9 cellular contexts compared by ENCODE assay signal in the genomic region with DNA sequence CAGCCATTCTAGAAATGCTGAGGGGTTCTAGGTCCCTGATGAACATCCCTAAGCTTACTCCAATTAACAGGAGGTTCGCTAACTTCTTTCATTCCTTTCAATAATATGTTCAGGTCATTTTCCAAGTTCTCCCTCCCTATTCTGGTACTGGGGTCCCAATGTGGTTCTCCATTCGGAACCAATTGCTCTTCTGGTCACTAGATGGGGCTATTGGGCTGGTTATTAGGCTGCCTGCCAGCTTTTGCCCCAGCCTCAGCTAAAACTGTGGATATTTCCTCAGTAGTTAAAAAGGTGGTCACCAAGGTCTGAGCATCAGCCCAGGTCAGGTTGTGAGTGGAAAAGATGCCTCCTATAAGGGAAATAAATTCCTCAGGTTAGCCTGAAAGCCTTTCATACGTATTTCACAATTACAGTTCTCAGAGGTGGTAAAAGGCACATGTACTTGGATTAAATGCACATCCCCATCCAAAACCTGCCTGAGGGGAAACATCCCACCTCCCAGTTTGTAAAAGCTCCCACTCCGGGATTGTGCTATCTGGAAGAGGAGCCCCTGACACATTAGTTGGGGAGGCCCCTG.
DNase-seq lines count a peak whose midpoint lies in the region; ATAC-seq and TF ChIP-seq lines count a peak whose summit lies in the region.
"Had no signal": no experiment of that assay in that cellular context is flagged by ENCODE, and none has a peak within 500 bp of the region (broad histone marks: within the 10 kb centered on the region; RNA-seq: fewer than 3 reads in every experiment).

No MANE protein-coding gene starts in this region.

- intact Hi-C loops in sigmoid colon (cut with DNase I), result no loop called here

- no peak overlapping the region for H3K9ac ChIP-seq in DND-41 (ENCODE audit: low read depth, low read length)

- H3K27ac ChIP-seq in DND-41 (ENCODE audit: low read length), result no peak overlapping the region
- H3K27ac ChIP-seq in sigmoid colon, result no peak overlapping the region
- H3K27ac ChIP-seq: neutrophil had no signal

- TF ChIP-seq EP300 in sigmoid colon (IDR thresholded peaks at IDR 0.05), result no peak

- no peaks in the 10 kb centered on the region for H4K20me1 ChIP-seq in DND-41 (ENCODE audit: insufficient read depth, low read length)

- H3K79me2 ChIP-seq in DND-41 (ENCODE audit: insufficient read depth, low read length), result no peaks in the 10 kb centered on the region

- no peaks in the 10 kb centered on the region for H3K9me3 ChIP-seq in DND-41 (ENCODE audit: insufficient read depth, low read length, severe bottlenecking)
- no peaks in the 10 kb centered on the region for H3K9me3 ChIP-seq in sigmoid colon
- H3K9me3 ChIP-seq: neutrophil had no signal

- H3K4me2 ChIP-seq in DND-41 (ENCODE audit: insufficient read depth, low read length), result no peak overlapping the region

- ATAC-seq in DND-41 (ENCODE audit: insufficient read depth, low read depth) (peak; percentile 62; the same call in 1 of the 3 replicates), GM19351 (IDR thresholded peaks at IDR 0.05; ENCODE audit: unreplicated experiment) (peak; percentile 66)

- H3K27me3 ChIP-seq in DND-41 (ENCODE audit: insufficient read depth, low read length, poor library complexity) (no peaks in the 10 kb centered on the region), sigmoid colon (no peaks in the 10 kb centered on the region)
- H3K27me3 ChIP-seq: neutrophil had no signal

- TF ChIP-seq CTCF in DND-41 (IDR thresholded peaks at IDR 0.05; ENCODE audit: borderline replicate concordance, extremely low read depth, low read length, poor library complexity, severe bottlenecking) (peak; percentile 77), WI38 (IDR thresholded peaks at IDR 0.05; ENCODE audit: low read depth, low read length) (peak; percentile 56), sigmoid colon (IDR thresholded peaks at IDR 0.05) (peak in 2 of 4 experiments; percentile 12 to 52)

- H3K36me3 ChIP-seq in DND-41 (ENCODE audit: insufficient read depth, low read length), result no peaks in the 10 kb centered on the region
- H3K36me3 ChIP-seq in sigmoid colon, result no peaks in the 10 kb centered on the region
- H3K36me3 ChIP-seq: neutrophil had no signal

- H3K4me1 ChIP-seq in DND-41 (ENCODE audit: insufficient read depth, low read length), result no peaks in the 10 kb centered on the region
- no peaks in the 10 kb centered on the region for H3K4me1 ChIP-seq in sigmoid colon

- 31 to 35% methylated on average over 4 of the region's 4 CpGs for WGBS in sigmoid colon, 2 donors

- DNase-seq in DND-41, result peak; percentile 24
- DNase-seq in HK-2 (ENCODE audit: unreplicated experiment), result peak; percentile 10
- peak; percentile 39 for DNase-seq in iris pigment epithelial cell (ENCODE audit: low read depth)
- DNase-seq in CD1c-positive myeloid dendritic cell (ENCODE audit: extremely low spot score), result no peak
- DNase-seq in activated naive CD4-positive, alpha-beta T cell treated with anti-CD3 and anti-CD28 coated beads, Interleukin-2, amount 50 U/mL, for 16 hours, result no peak
- DNase-seq in sigmoid colon, result no peak

- TF ChIP-seq POLR2A in sigmoid colon (IDR thresholded peaks at IDR 0.05), result no peak

- no peak overlapping the region for H2AFZ ChIP-seq in DND-41 (ENCODE audit: low read depth, low read length)

- H3K4me3 ChIP-seq in DND-41 (ENCODE audit: low read depth in 1 of 2, low read length in 2 of 2) (no peak overlapping the region), WI38 (ENCODE audit: low read depth, low read length) (no peak overlapping the region), sigmoid colon (no peak overlapping the region)

Comparison
In these comparisons a context has a peak if more than half of its experiments do, and no peak if none do; other contexts are left out.
1. DNase-seq: peak in DND-41 (single experiment), HK-2 (single experiment) and iris pigment epithelial cell (single experiment); none in CD1c-positive myeloid dendritic cell (single experiment), activated naive CD4-positive, alpha-beta T cell treated with anti-CD3 and anti-CD28 coated beads, Interleukin-2, amount 50 U/mL, for 16 hours (single experiment) and sigmoid colon (single experiment).